ENCODE assay signal across 27 cellular contexts in the genomic region with DNA sequence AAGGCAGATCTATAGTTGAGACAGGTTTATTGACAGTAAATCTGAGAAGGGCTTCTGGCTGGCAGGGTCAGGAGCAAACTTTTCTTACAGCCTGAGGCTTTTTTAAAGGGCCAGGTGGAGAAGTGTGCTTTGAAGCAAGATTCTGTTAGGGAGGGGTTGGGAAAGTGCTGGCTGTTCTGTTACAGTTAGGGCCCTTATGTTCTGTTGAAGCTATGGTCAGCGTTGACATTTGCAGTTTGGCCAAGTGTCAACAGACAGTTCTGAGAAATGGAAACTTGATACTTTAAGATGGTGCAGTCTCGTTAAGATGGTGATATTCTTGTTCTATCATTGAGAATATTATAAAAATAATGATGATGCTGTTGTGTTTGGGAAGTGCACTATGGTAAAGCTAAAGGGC.
"Had no signal": no experiment of that assay in that cellular context is flagged by ENCODE, and none has a peak within 500 bp of the region (broad histone marks: within the 10 kb centered on the region; RNA-seq: fewer than 3 reads in every experiment).

No MANE protein-coding gene starts in this region.

- H3K9me3 ChIP-seq: neutrophil, ovary, prostate gland, spleen, suprapubic skin, thoracic aorta, tibial artery, upper lobe of right lung had no signal

- H3K27me3 ChIP-seq: hepatocyte, neural progenitor cell, ovary, spleen, suprapubic skin, tibial artery, upper lobe of right lung had no signal

- H3K4me3 ChIP-seq: hepatocyte, left ventricle myocardium inferior, lung, neural progenitor cell, ovary, prostate gland, spleen, suprapubic skin, thoracic aorta, tibial artery, upper lobe of right lung had no signal

- H3K27ac ChIP-seq: hepatocyte, left ventricle myocardium inferior, neural progenitor cell, neutrophil, ovary, prostate gland, spleen, suprapubic skin, thoracic aorta, tibial artery, upper lobe of right lung had no signal

- H3K9ac ChIP-seq: neural progenitor cell had no signal

- DNase-seq: kidney glomerular epithelial cell; left cardiac atrium; left ventricle myocardium inferior; mesendoderm; naive B cell; natural killer cell; nephron progenitor cell; occipital lobe; ovary; retina; right cardiac atrium; small intestine; spleen; stimulated activated CD4-positive, alpha-beta T cell treated with anti-CD3 and anti-CD28 coated beads, Interleukin-4, amount 100 ng/mL, for 24 hours; stimulated activated naive CD4-positive, alpha-beta T cell; tibial artery; trophoblast cell; upper lobe of right lung had no signal

- H2AFZ ChIP-seq: hepatocyte, neural progenitor cell had no signal

- ATAC-seq: left cardiac atrium; natural killer cell; right cardiac atrium; sciatic nerve; stimulated activated effector memory CD8-positive, alpha-beta T cell treated with anti-CD3 and anti-CD28 coated beads, Interleukin-12 subunit alpha, Interleukin-12 subunit beta, amount 100 ng/mL, for 72 hours; upper lobe of right lung had no signal

- H3K4me2 ChIP-seq: hepatocyte, neural progenitor cell had no signal

- H3K4me1 ChIP-seq: left ventricle myocardium inferior, neural progenitor cell, prostate gland, spleen, tibial artery, upper lobe of right lung had no signal

- H3K79me2 ChIP-seq: hepatocyte had no signal

- H3K36me3 ChIP-seq: left ventricle myocardium inferior, neural progenitor cell, neutrophil, ovary, prostate gland, spleen, suprapubic skin, thoracic aorta, tibial artery, upper lobe of right lung had no signal
